31 cellular contexts compared by ENCODE assay signal in genomic region chr5:148920646-148921288, GRCh38.
"Had no signal": no experiment of that assay in that cellular context is flagged by ENCODE, and none has a peak within 500 bp of the region (broad histone marks: within the 10 kb centered on the region; RNA-seq: fewer than 3 reads in every experiment).

No MANE protein-coding gene starts in this region.

- H3K4me3 Mint-ChIP-seq: activated CD4-positive, alpha-beta memory T cell treated with anti-CD3 and anti-CD28 coated beads, Interleukin-2, amount 10 ng/mL, durations not matched to agents 7 days and 5 days; activated CD8-positive, alpha-beta memory T cell treated with anti-CD3 and anti-CD28 coated beads, Interleukin-2, amount 10 ng/mL, durations not matched to agents 7 days and 5 days; activated naive CD8-positive, alpha-beta T cell treated with anti-CD3 and anti-CD28 coated beads for 36 hours had no signal

- H3K27ac ChIP-seq: body of pancreas, breast epithelium, SJCRH30, SK-N-MC, WERI-Rb-1 had no signal

- H3K27ac Mint-ChIP-seq: activated CD4-positive, alpha-beta memory T cell treated with anti-CD3 and anti-CD28 coated beads, Interleukin-2, amount 10 ng/mL, durations not matched to agents 7 days and 5 days; activated CD8-positive, alpha-beta memory T cell treated with anti-CD3 and anti-CD28 coated beads, Interleukin-2, amount 10 ng/mL, durations not matched to agents 7 days and 5 days; activated naive CD8-positive, alpha-beta T cell treated with anti-CD3 and anti-CD28 coated beads for 36 hours had no signal

- H3K9me3 ChIP-seq: body of pancreas, breast epithelium, MG63 had no signal

- H3K9me3 Mint-ChIP-seq: activated CD4-positive, alpha-beta memory T cell treated with anti-CD3 and anti-CD28 coated beads, Interleukin-2, amount 10 ng/mL, durations not matched to agents 7 days and 5 days; activated naive CD8-positive, alpha-beta T cell treated with anti-CD3 and anti-CD28 coated beads for 36 hours had no signal

- H3K36me3 Mint-ChIP-seq: activated CD8-positive, alpha-beta memory T cell treated with anti-CD3 and anti-CD28 coated beads, Interleukin-2, amount 10 ng/mL, durations not matched to agents 7 days and 5 days; activated naive CD8-positive, alpha-beta T cell treated with anti-CD3 and anti-CD28 coated beads for 36 hours had no signal

- ATAC-seq: activated CD8-positive, alpha-beta memory T cell treated with anti-CD3 and anti-CD28 coated beads, Interleukin-2, amount 10 ng/mL, durations not matched to agents 7 days and 5 days; body of pancreas; Panc1 had no signal

- DNase-seq: activated CD4-positive, alpha-beta memory T cell treated with anti-CD3 and anti-CD28 coated beads, Interleukin-2, amount 10 ng/mL, durations not matched to agents 7 days and 5 days; activated CD4-positive, alpha-beta T cell treated with anti-CD3 and anti-CD28 coated beads for 1 hour; activated CD4-positive, alpha-beta T cell treated with anti-CD3 and anti-CD28 coated beads for 48 hours; activated CD4-positive, CD25-positive, alpha-beta regulatory T cell; activated CD8-positive, alpha-beta memory T cell treated with anti-CD3 and anti-CD28 coated beads for 24 hours; activated CD8-positive, alpha-beta memory T cell treated with anti-CD3 and anti-CD28 coated beads, Interleukin-2, amount 10 ng/mL, durations not matched to agents 7 days and 5 days; activated CD8-positive, alpha-beta memory T cell treated with anti-CD3 and anti-CD28 coated beads, Interleukin-2, amount 50 U/mL, for 48 hours; activated effector memory CD4-positive, alpha-beta T cell treated with anti-CD3 and anti-CD28 coated beads, Interleukin-2, amount 50 U/mL, for 16 hours; activated naive CD4-positive, alpha-beta T cell; activated naive CD4-positive, alpha-beta T cell treated with anti-CD3 and anti-CD28 coated beads, Interleukin-2, amount 50 U/mL, for 16 hours; activated naive CD8-positive, alpha-beta T cell treated with anti-CD3 and anti-CD28 coated beads for 36 hours; activated T-cell treated with anti-CD3 and anti-CD28 coated beads, Interleukin-2, amount 50 U/mL, for 48 hours; amygdala; body of pancreas; Karpas-422; MG63; NCI-H1048; NCI-H1105 treated with DMSO at 0.1 percent for 48 hours; NCI-H1436; NCI-H1694; NCI-H1930; NCI-H2081 treated with DMSO at 0.1 percent for 48 hours; NCI-H226; NCI-H524 treated with DMSO at 0.1 percent for 48 hours; SHP77; SJCRH30; T1000; WERI-Rb-1 had no signal

- H3K4me1 ChIP-seq: body of pancreas, breast epithelium, SJCRH30 had no signal

- H3K4me1 Mint-ChIP-seq: activated CD4-positive, alpha-beta memory T cell treated with anti-CD3 and anti-CD28 coated beads, Interleukin-2, amount 10 ng/mL, durations not matched to agents 7 days and 5 days; activated naive CD8-positive, alpha-beta T cell treated with anti-CD3 and anti-CD28 coated beads for 36 hours had no signal

- H3K27me3 ChIP-seq: body of pancreas, breast epithelium, MG63, SJCRH30 had no signal

- H3K36me3 ChIP-seq: breast epithelium, MG63, SJCRH30, WERI-Rb-1 had no signal

- H3K4me3 ChIP-seq: body of pancreas, breast epithelium, MG63, SJCRH30, SK-N-MC had no signal
